Comparison of ENCODE assay signal across 23 cellular contexts in the genomic region with DNA sequence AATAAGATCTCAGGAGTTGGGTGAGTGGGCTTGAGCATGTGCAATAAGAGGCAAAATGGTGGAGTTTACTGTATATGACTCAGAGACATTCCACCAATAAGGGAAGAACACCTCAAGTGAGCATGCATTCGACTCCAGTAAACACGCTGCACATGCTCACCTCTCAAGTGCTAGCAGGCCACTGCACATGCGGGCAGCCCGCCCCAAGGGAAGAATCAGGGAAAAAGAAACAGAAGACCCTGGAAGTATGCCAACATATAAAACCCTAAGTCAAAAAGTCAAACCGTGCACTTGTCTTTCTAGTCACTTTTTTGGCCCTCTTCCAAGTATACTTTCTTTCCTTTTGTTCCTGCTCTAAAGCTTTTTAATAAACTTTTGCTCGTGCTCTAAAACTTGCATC.
"Had no signal": no experiment of that assay in that cellular context is flagged by ENCODE, and none has a peak within 500 bp of the region (broad histone marks: within the 10 kb centered on the region; RNA-seq: fewer than 3 reads in every experiment).

No MANE protein-coding gene starts in this region.

- H3K27me3 ChIP-seq: hepatocyte, neural progenitor cell, pancreas, testis, tibial nerve, upper lobe of right lung, vagina had no signal

- H3K9me3 ChIP-seq: pancreas, testis, tibial nerve, upper lobe of right lung, vagina had no signal

- H3K27ac ChIP-seq: hepatocyte, neural progenitor cell, pancreas, testis, tibial nerve, upper lobe of right lung, vagina had no signal

- ATAC-seq: left colon; left ventricle myocardium superior; natural killer cell treated with Interleukin-12 subunit alpha and Interleukin-12 subunit beta and Interleukin-15 and Interleukin-18, amount 100 ng/mL, for 72 hours; pancreas; right cardiac atrium; stimulated activated memory B cell treated with anti-CD40 and anti-IgM and Interleukin-4, amounts not matched to agents 10 μg/mL and 1 μg/mL and 100 μg/mL, for 72 hours; stimulated activated naive CD8-positive, alpha-beta T cell treated with anti-CD3 and anti-CD28 coated beads, Interleukin-15, amount 100 ng/mL, for 72 hours; upper lobe of right lung had no signal

- DNase-seq: erythroblast; foreskin melanocyte; head of caudate nucleus; left colon; left ventricle myocardium superior; mesenchymal stem cell; midbrain; occipital lobe; pancreas; right cardiac atrium; stimulated activated CD4-positive, alpha-beta T cell treated with anti-CD3 and anti-CD28 coated beads, Interleukin-1b, Interleukin-23, amount 100 ng/mL, for 48 hours; stimulated activated CD4-positive, alpha-beta T cell treated with anti-CD3 and anti-CD28 coated beads, Interleukin-4, amount 100 ng/mL, for 24 hours; stimulated activated naive CD8-positive, alpha-beta T cell treated with anti-CD3 and anti-CD28 coated beads, Interleukin-15, amount 100 ng/mL, for 72 hours; testis; upper lobe of right lung had no signal

- H3K36me3 ChIP-seq: neural progenitor cell, pancreas, tibial nerve, upper lobe of right lung, vagina had no signal

- H3K4me3 ChIP-seq: hepatocyte, lung, neural progenitor cell, pancreas, smooth muscle cell, testis, tibial nerve, upper lobe of right lung, vagina had no signal
